ENCODE assay signal across 11 cellular contexts in the genomic region with DNA sequence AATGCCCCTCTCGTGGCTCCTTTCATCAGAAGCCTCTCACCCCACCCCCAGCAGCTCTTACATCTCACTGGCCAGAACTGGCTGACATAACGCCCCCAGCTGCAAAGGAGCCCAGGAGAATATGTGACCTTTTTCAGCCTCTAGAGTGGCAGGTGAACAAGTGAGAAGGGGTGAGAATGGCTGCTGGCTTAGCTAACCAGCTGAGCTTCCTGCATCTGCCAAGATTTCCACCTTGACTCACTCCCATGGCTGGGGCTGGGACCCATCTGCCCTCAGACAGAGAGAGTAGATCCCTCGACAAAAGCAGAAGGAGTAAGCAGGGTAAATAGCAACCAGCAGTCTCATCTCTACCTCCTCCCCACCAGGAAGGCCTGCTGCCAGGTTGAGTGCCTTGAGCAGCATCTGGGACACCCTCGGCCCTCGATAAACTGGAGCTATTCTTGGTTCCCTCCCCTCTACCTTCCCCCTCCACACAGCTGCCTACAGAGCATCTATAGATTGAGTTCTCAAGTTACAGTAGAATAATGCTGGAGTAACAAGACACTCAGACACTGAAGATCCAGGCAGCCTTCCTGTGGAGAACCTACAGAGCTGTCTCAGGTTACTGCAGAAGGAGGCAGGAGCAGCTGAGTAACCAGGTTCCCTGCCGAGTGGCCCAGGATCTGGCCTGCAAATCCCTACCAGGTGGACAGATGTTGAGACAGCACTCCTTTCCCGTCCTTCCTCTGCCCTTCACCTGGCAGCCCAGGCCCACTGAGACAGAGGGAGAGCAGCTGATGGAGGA.
A peak's percentile ranks its signal among the peaks of the same experiment; 100 is the strongest.
DNase-seq lines count a peak whose midpoint lies in the region; ATAC-seq and TF ChIP-seq lines count a peak whose summit lies in the region.
"Had no signal": no experiment of that assay in that cellular context is flagged by ENCODE, and none has a peak within 500 bp of the region (broad histone marks: within the 10 kb centered on the region; RNA-seq: fewer than 3 reads in every experiment).

No MANE protein-coding gene starts in this region.

- ATAC-seq in HG02981 (IDR thresholded peaks at IDR 0.05; ENCODE audit: unreplicated experiment), result no peak
- ATAC-seq: activated T-helper 17 cell treated with anti-CD3 and anti-CD28 coated beads, Interleukin-2, amount 50 U/mL, for 72 hours had no signal

- H3K27ac ChIP-seq in RWPE1, result peak overlapping the region; percentile 39
- H3K27ac ChIP-seq: neutrophil had no signal

- DNase-seq in DMS53 (lab: John Stamatoyannopoulos, UW) (peak; percentile 85), NCI-H1092 (lab: John Stamatoyannopoulos, UW) (peak; percentile 48), RWPE1 (ENCODE audit: low spot score) (no peak), islet precursor cell (peak; percentile 83), SKM-1 treated with dmso at 0.1 percent for 144 hours (lab: John Stamatoyannopoulos, UW; ENCODE audit: unreplicated experiment) (no peak), midbrain (lab: John Stamatoyannopoulos, UW) (no peak)
- DNase-seq in activated effector memory CD4-positive, alpha-beta T cell treated with anti-CD3 and anti-CD28 coated beads, Interleukin-2, amount 50 U/mL, for 16 hours, result no peak
- DNase-seq: T-cell had no signal

- TF ChIP-seq CTCF in RWPE1 (conservative IDR thresholded peaks at IDR 0.05; ENCODE audit: low read depth), result no peak

- CTCF ChIA-PET in RWPE1 (lab: Yijun Ruan, JAX), result interaction anchor here (0.7 kb wide), 1 partner anchor 12 kb away, joined by 3 read pairs; no protein-coding TSS in a partner anchor

- POLR2A ChIA-PET in RWPE1 (lab: Yijun Ruan, JAX; ENCODE audit: low non-redundant PET), result no interaction called here

Comparison
In these comparisons a context has a peak if more than half of its experiments do, and no peak if none do; other contexts are left out.
1. DNase-seq: peak in DMS53 (single experiment), NCI-H1092 (single experiment) and islet precursor cell (single experiment); none in RWPE1 (single experiment), activated effector memory CD4-positive, alpha-beta T cell treated with anti-CD3 and anti-CD28 coated beads, Interleukin-2, amount 50 U/mL, for 16 hours (single experiment), SKM-1 treated with dmso at 0.1 percent for 144 hours (single experiment) and midbrain (single experiment).